In the genomic region with DNA sequence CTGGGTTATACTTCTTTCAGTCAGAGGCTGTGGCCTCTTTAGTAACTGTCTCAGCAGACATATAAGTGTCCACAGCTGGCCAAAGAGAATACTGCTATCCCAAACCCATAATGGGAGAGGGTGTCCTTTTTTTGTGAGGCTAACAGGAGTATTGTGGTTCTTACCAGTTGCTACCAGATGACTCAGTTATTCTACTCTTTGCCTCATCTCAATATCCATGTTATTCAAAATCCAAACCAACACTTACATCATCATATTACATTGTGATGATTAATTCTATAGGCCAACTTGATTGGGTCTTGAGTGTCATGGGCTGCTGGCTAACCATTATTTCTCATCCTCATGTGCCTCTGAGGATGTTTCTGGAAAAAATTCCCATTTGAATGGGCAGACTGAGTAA, we compare ENCODE assay signal across 20 cellular contexts.
DNase-seq lines count a peak whose midpoint lies in the region; ATAC-seq lines count a peak whose summit lies in the region.
"Had no signal": no experiment of that assay in that cellular context is flagged by ENCODE, and none has a peak within 500 bp of the region (broad histone marks: within the 10 kb centered on the region; RNA-seq: fewer than 3 reads in every experiment).

No MANE protein-coding gene starts in this region.

- H4K5ac ChIP-seq in mesendoderm (ENCODE audit: low read length) = no peak overlapping the region

- DNase-seq in LHCN-M2 (ENCODE audit: low read depth) (peak; percentile 68), epithelial cell of prostate (ENCODE audit: low read depth, low spot score) (peak; percentile 44), mesendoderm (no peak), NCI-H2227 treated with DMSO at 0.1 percent for 48 hours (lab: John Stamatoyannopoulos, UW) (no peak), hepatic stellate cell (ENCODE audit: low spot score) (no peak)
- no peak for DNase-seq in activated CD8-positive, alpha-beta memory T cell treated with anti-CD3 and anti-CD28 coated beads, Interleukin-2, amount 50 U/mL, for 48 hours
- DNase-seq: C1 segment of cervical spinal cord; Caco-2; CD8-positive, alpha-beta T cell; GDM1; Kasumi-1; MG63; NCI-H2029; NCI-H69; SHP77 treated with DMSO at 0.1 percent for 48 hours had no signal

- H3K9ac ChIP-seq in mesendoderm (ENCODE audit: low read length) = no peak overlapping the region

- peak overlapping the region; percentile 30 for H2BK5ac ChIP-seq in mesendoderm (ENCODE audit: low read length)

- no peak overlapping the region for H4K8ac ChIP-seq in mesendoderm (ENCODE audit: low read depth, low read length)

- H2BK15ac ChIP-seq in mesendoderm (replicated peaks; ENCODE audit: low read depth) = peak overlapping the region; percentile 89

- H3K4me3 ChIP-seq in mesendoderm (ENCODE audit: low read length) = no peak overlapping the region
- H3K4me3 ChIP-seq: GM12878, K562, MG63 had no signal

- H2BK120ac ChIP-seq in mesendoderm (ENCODE audit: low read depth, low read length) = peak overlapping the region; percentile 76

- H3K79me1 ChIP-seq in mesendoderm (ENCODE audit: low read length) = no peaks in the 10 kb centered on the region

- no peak overlapping the region for H2AK5ac ChIP-seq in mesendoderm (ENCODE audit: low read length)

- H3K4ac ChIP-seq in mesendoderm (ENCODE audit: low read depth, low read length) = peak overlapping the region; percentile 65

- H3K4me1 ChIP-seq in mesendoderm (ENCODE audit: control insufficient read depth, low read depth, low read length) = peaks cover 2% of the 10 kb centered on the region
- H3K4me1 ChIP-seq: Caco-2 had no signal

- no peaks in the 10 kb centered on the region for H3K27me3 ChIP-seq in mesendoderm (ENCODE audit: insufficient read depth, low read length, poor library complexity)
- H3K27me3 ChIP-seq: MG63 had no signal

- H3K18ac ChIP-seq in mesendoderm (ENCODE audit: low read length) = peak overlapping the region; percentile 82

- no peaks in the 10 kb centered on the region for H3K79me2 ChIP-seq in mesendoderm (ENCODE audit: control insufficient read depth, insufficient read depth, low read length)

- no peak overlapping the region for H3K23ac ChIP-seq in mesendoderm (ENCODE audit: low read length)

- peak overlapping the region; percentile 60 for H3K27ac ChIP-seq in epithelial cell of prostate
- H3K27ac ChIP-seq in mesendoderm (ENCODE audit: low read depth, low read length) = peak overlapping the region; percentile 48

- H3K56ac ChIP-seq in mesendoderm (ENCODE audit: low read length) = no peak overlapping the region

- ATAC-seq in HG03565 (IDR thresholded peaks at IDR 0.05; ENCODE audit: unreplicated experiment) = no peak
- ATAC-seq: CD8-positive, alpha-beta T cell; GM12878; HCT116; K562; Panc1 had no signal

- no peak overlapping the region for H3K4me2 ChIP-seq in mesendoderm (ENCODE audit: low read length)

- no peaks in the 10 kb centered on the region for H3K36me3 ChIP-seq in mesendoderm (ENCODE audit: control insufficient read depth, insufficient read depth, low read length)
- H3K36me3 ChIP-seq: MG63 had no signal

Comparison
In these comparisons a context has a peak if more than half of its experiments do, and no peak if none do; other contexts are left out.
1. DNase-seq: peak in LHCN-M2 (single experiment) and epithelial cell of prostate (single experiment); none in mesendoderm (single experiment), NCI-H2227 treated with DMSO at 0.1 percent for 48 hours (single experiment), hepatic stellate cell (single experiment) and activated CD8-positive, alpha-beta memory T cell treated with anti-CD3 and anti-CD28 coated beads, Interleukin-2, amount 50 U/mL, for 48 hours (single experiment).